Comparison of ENCODE assay signal across 19 cellular contexts in genomic region chr21:39012314-39013230, GRCh38.
"Had no signal": no experiment of that assay in that cellular context is flagged by ENCODE, and none has a peak within 500 bp of the region (broad histone marks: within the 10 kb centered on the region; RNA-seq: fewer than 3 reads in every experiment).

No MANE protein-coding gene starts in this region.

- H3K4me2 ChIP-seq: hepatocyte had no signal

- H3K27ac Mint-ChIP-seq: activated CD8-positive, alpha-beta T cell treated with anti-CD3 and anti-CD28 coated beads for 36 hours; activated naive CD4-positive, alpha-beta T cell treated with anti-CD3 and anti-CD28 coated beads, Interleukin-2, amount 50 U/mL, for 24 hours; memory B cell; nephron; progenitor cell of endocrine pancreas; stimulated activated naive B cell treated with anti-CD40 and anti-IgM and Interleukin-4, amounts not matched to agents 10 μg/mL and 1 μg/mL and 100 μg/mL, for 72 hours had no signal

- H3K4me3 Mint-ChIP-seq: activated CD8-positive, alpha-beta T cell treated with anti-CD3 and anti-CD28 coated beads for 36 hours; activated naive CD4-positive, alpha-beta T cell treated with anti-CD3 and anti-CD28 coated beads, Interleukin-2, amount 50 U/mL, for 24 hours; activated T-cell treated with anti-CD3 and anti-CD28 coated beads, Interleukin-2, amount 50 U/mL, for 4 hours; central memory CD8-positive, alpha-beta T cell; memory B cell; nephron; stimulated activated naive B cell treated with anti-CD40 and anti-IgM and Interleukin-4, amounts not matched to agents 10 μg/mL and 1 μg/mL and 100 μg/mL, for 72 hours had no signal

- H2AFZ ChIP-seq: hepatocyte had no signal

- H3K9me3 Mint-ChIP-seq: activated CD8-positive, alpha-beta T cell treated with anti-CD3 and anti-CD28 coated beads for 36 hours; activated naive CD4-positive, alpha-beta T cell treated with anti-CD3 and anti-CD28 coated beads, Interleukin-2, amount 50 U/mL, for 24 hours; activated T-cell treated with anti-CD3 and anti-CD28 coated beads, Interleukin-2, amount 50 U/mL, for 4 hours; central memory CD8-positive, alpha-beta T cell; memory B cell; nephron; stimulated activated naive B cell treated with anti-CD40 and anti-IgM and Interleukin-4, amounts not matched to agents 10 μg/mL and 1 μg/mL and 100 μg/mL, for 72 hours had no signal

- H3K27me3 ChIP-seq: esophagus squamous epithelium, hepatocyte, right atrium auricular region, thyroid gland had no signal

- DNase-seq: activated CD8-positive, alpha-beta T cell treated with anti-CD3 and anti-CD28 coated beads for 36 hours; activated effector memory CD4-positive, alpha-beta T cell treated with Interleukin-2 at 50 U/mL for 16 hours; activated T-cell treated with anti-CD3 and anti-CD28 coated beads, Interleukin-2, amount 50 U/mL, for 4 hours; esophagus squamous epithelium; left ventricle myocardium superior; stimulated activated CD4-positive, alpha-beta T cell treated with anti-CD3 and anti-CD28 coated beads, Interleukin-2, amount 100 ng/mL, for 48 hours; stimulated activated naive B cell treated with anti-CD40 and anti-IgM and Interleukin-4, amounts not matched to agents 10 μg/mL and 1 μg/mL and 100 μg/mL, for 72 hours; T1000; thyroid gland had no signal

- FAIRE-seq: endothelial cell of umbilical vein had no signal

- ATAC-seq: activated CD8-positive, alpha-beta T cell treated with anti-CD3 and anti-CD28 coated beads for 36 hours; activated T-cell treated with anti-CD3 and anti-CD28 coated beads, Interleukin-2, amount 50 U/mL, for 4 hours; left ventricle myocardium superior; stimulated activated naive B cell treated with anti-CD40 and anti-IgM and Interleukin-4, amounts not matched to agents 10 μg/mL and 1 μg/mL and 100 μg/mL, for 72 hours had no signal

- H3K79me2 ChIP-seq: hepatocyte had no signal

- H3K4me3 ChIP-seq: coronary artery, esophagus squamous epithelium, hepatocyte, right atrium auricular region, thyroid gland had no signal

- H3K36me3 ChIP-seq: esophagus squamous epithelium, right atrium auricular region, thyroid gland had no signal

- H3K9me3 ChIP-seq: esophagus squamous epithelium, right atrium auricular region, thyroid gland had no signal

- H3K36me3 Mint-ChIP-seq: activated naive CD4-positive, alpha-beta T cell treated with anti-CD3 and anti-CD28 coated beads, Interleukin-2, amount 50 U/mL, for 24 hours; memory B cell had no signal

- H3K27me3 Mint-ChIP-seq: activated naive CD4-positive, alpha-beta T cell treated with anti-CD3 and anti-CD28 coated beads, Interleukin-2, amount 50 U/mL, for 24 hours; progenitor cell of endocrine pancreas had no signal

- H3K27ac ChIP-seq: coronary artery, esophagus squamous epithelium, hepatocyte, right atrium auricular region, VCaP had no signal

- H3K4me1 Mint-ChIP-seq: activated naive CD4-positive, alpha-beta T cell treated with anti-CD3 and anti-CD28 coated beads, Interleukin-2, amount 50 U/mL, for 24 hours; central memory CD8-positive, alpha-beta T cell had no signal
